9 cellular contexts compared by ENCODE assay signal in genomic region chr12:132178801-132179401, GRCh38.
DNase-seq lines count a peak whose midpoint lies in the region; ATAC-seq and TF ChIP-seq lines count a peak whose summit lies in the region.
"Had no signal": no experiment of that assay in that cellular context is flagged by ENCODE, and none has a peak within 500 bp of the region (broad histone marks: within the 10 kb centered on the region; RNA-seq: fewer than 3 reads in every experiment).

No MANE protein-coding gene starts in this region.

- H3K9me2 ChIP-seq in MM.1S (replicated peaks; ENCODE audit: insufficient read depth, low read length): no peaks in the 10 kb centered on the region

- ATAC-seq in GM18505 (IDR thresholded peaks at IDR 0.05; ENCODE audit: unreplicated experiment): no peak

- H3K4me3 ChIP-seq in MM.1S (ENCODE audit: low read length): no peak overlapping the region
- H3K4me3 ChIP-seq: esophagus muscularis mucosa had no signal

- H3F3A ChIP-seq in MM.1S (ENCODE audit: insufficient read depth, low read length): no peaks in the 10 kb centered on the region

- DNase-seq in NCI-H1417 (lab: John Stamatoyannopoulos, UW) (peak; percentile 59 to 77 (median 73)), NCI-H1417 treated with DMSO at 0.1 percent for 48 hours (lab: John Stamatoyannopoulos, UW) (no peak), NCI-H2227 treated with DMSO at 0.1 percent for 48 hours (lab: John Stamatoyannopoulos, UW) (peak; percentile 21), MM.1S (no peak), AG08396 (ENCODE audit: low spot score) (no peak)
- DNase-seq in activated effector memory CD4-positive, alpha-beta T cell treated with anti-CD3 and anti-CD28 coated beads, Interleukin-2, amount 50 U/mL, for 16 hours: peak; percentile 81
- DNase-seq in stimulated activated CD4-positive, alpha-beta T cell treated with anti-CD3 and anti-CD28 coated beads, Interleukin-15, amount 100 ng/mL, for 24 hours: peak; percentile 61

- H3K27me3 ChIP-seq in MM.1S (replicated peaks; ENCODE audit: insufficient read depth, low read length): peaks cover 5% of the 10 kb centered on the region

- no peak overlapping the region for H2AFZ ChIP-seq in MM.1S (ENCODE audit: low read length)

- no peak overlapping the region for H3K4me2 ChIP-seq in MM.1S (ENCODE audit: low read depth, low read length)

- no peak overlapping the region for H3K27ac ChIP-seq in MM.1S (ENCODE audit: low read length)
- H3K27ac ChIP-seq: esophagus muscularis mucosa had no signal

- H3K4me1 ChIP-seq in MM.1S (ENCODE audit: low read length): no peaks in the 10 kb centered on the region
- H3K4me1 ChIP-seq: esophagus muscularis mucosa had no signal

- no peak for TF ChIP-seq POLR2A in GM18505 (IDR thresholded peaks at IDR 0.05; ENCODE audit: borderline replicate concordance, extremely low read depth, insufficient read depth, insufficient read length)

- no peak overlapping the region for H3K9ac ChIP-seq in MM.1S (ENCODE audit: low read length)

- TF ChIP-seq CTCF in MM.1S (IDR thresholded peaks at IDR 0.05; ENCODE audit: low read length): no peak

- H3K9me3 ChIP-seq in MM.1S (replicated peaks; ENCODE audit: insufficient read depth, low read length): no peaks in the 10 kb centered on the region

- no peaks in the 10 kb centered on the region for H3K36me3 ChIP-seq in MM.1S (replicated peaks; ENCODE audit: insufficient read depth, low read length)
- H3K36me3 ChIP-seq: esophagus muscularis mucosa had no signal

- no peaks in the 10 kb centered on the region for H4K20me1 ChIP-seq in MM.1S (ENCODE audit: insufficient read depth, low read length)

- no peaks in the 10 kb centered on the region for H3K79me2 ChIP-seq in MM.1S (ENCODE audit: low read length)

Comparison
In these comparisons a context has a peak if more than half of its experiments do, and no peak if none do; other contexts are left out.
1. DNase-seq: peak in NCI-H1417 (3 of 3), NCI-H2227 treated with DMSO at 0.1 percent for 48 hours (single experiment), activated effector memory CD4-positive, alpha-beta T cell treated with anti-CD3 and anti-CD28 coated beads, Interleukin-2, amount 50 U/mL, for 16 hours (single experiment) and stimulated activated CD4-positive, alpha-beta T cell treated with anti-CD3 and anti-CD28 coated beads, Interleukin-15, amount 100 ng/mL, for 24 hours (single experiment); none in NCI-H1417 treated with DMSO at 0.1 percent for 48 hours (single experiment), MM.1S (single experiment) and AG08396 (single experiment).